ENCODE assay signal across 17 cellular contexts in the genomic region with DNA sequence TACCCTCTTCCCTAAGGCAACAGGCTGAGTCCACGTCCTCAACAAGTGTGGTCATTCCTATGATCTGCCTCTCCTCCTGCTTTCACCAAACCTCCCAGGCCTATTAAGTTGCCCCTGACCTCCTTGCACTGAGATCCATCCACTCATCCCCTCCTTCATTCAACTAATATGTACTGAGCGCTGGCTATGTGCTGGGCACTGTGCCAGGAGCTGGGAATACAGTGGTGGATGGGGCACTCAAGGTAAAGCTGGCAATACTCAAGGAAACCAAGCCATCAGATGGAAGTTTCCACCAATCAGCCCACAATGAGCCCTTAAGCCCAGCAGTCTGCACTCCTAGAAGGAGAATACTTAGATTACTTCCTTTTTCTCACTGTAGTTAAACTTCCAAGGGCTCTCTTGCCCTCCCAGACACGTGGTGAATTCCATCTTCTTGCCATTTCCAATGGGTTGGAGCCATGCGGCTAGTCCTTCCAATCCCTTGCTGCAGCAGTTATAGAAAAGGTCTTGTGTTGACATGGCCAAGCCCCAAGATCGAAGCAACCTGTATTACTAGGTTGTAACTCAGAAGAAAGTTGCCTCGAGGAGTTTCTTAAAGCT.
"Had no signal": no experiment of that assay in that cellular context is flagged by ENCODE, and none has a peak within 500 bp of the region (broad histone marks: within the 10 kb centered on the region; RNA-seq: fewer than 3 reads in every experiment).

No MANE protein-coding gene starts in this region.

- H3K36me3 ChIP-seq: cardiac muscle cell, prostate gland, suprapubic skin had no signal

- H3K4me3 ChIP-seq: cardiac muscle cell, prostate gland, skin epidermis, suprapubic skin had no signal

- H3K27me3 ChIP-seq: suprapubic skin had no signal

- DNase-seq: activated CD4-positive, alpha-beta memory T cell treated with anti-CD3 and anti-CD28 coated beads for 36 hours; activated CD4-positive, alpha-beta T cell treated with anti-CD3 and anti-CD28 coated beads for 36 hours; activated CD8-positive, alpha-beta memory T cell treated with anti-CD3 and anti-CD28 coated beads, Interleukin-2, amount 10 ng/mL, durations not matched to agents 7 days and 5 days; activated effector memory CD4-positive, alpha-beta T cell treated with anti-CD3 and anti-CD28 coated beads, Interleukin-2, amount 50 U/mL, for 16 hours; activated T-cell treated with anti-CD3 and anti-CD28 coated beads, Interleukin-2, amount 50 U/mL, for 24 hours; head of caudate nucleus; kidney glomerular epithelial cell; nephron progenitor cell; stimulated activated CD4-positive, alpha-beta T cell treated with anti-CD3 and anti-CD28 coated beads, Interleukin-4, amount 100 ng/mL, for 24 hours; stimulated activated naive CD8-positive, alpha-beta T cell treated with anti-CD3 and anti-CD28 coated beads, Interleukin-15, Interleukin-2, amounts not matched to agents 100 U/mL and 50 U/mL, for 24 hours; trophoblast cell had no signal

- H3K27ac Mint-ChIP-seq: activated CD4-positive, alpha-beta memory T cell treated with anti-CD3 and anti-CD28 coated beads for 36 hours; activated CD4-positive, alpha-beta T cell treated with anti-CD3 and anti-CD28 coated beads for 36 hours; activated CD8-positive, alpha-beta memory T cell treated with anti-CD3 and anti-CD28 coated beads, Interleukin-2, amount 10 ng/mL, durations not matched to agents 7 days and 5 days; activated naive CD4-positive, alpha-beta T cell treated with anti-CD3 and anti-CD28 coated beads, Interleukin-2, amount 50 U/mL, for 72 hours; activated T-cell treated with anti-CD3 and anti-CD28 coated beads, Interleukin-2, amount 50 U/mL, for 24 hours; nephron progenitor cell had no signal

- H3K27ac ChIP-seq: cardiac muscle cell, epithelial cell of prostate, suprapubic skin had no signal

- H3K9me3 Mint-ChIP-seq: activated T-cell treated with anti-CD3 and anti-CD28 coated beads, Interleukin-2, amount 50 U/mL, for 24 hours; nephron progenitor cell had no signal

- H3K36me3 Mint-ChIP-seq: activated CD4-positive, alpha-beta memory T cell treated with anti-CD3 and anti-CD28 coated beads for 36 hours; activated CD8-positive, alpha-beta memory T cell treated with anti-CD3 and anti-CD28 coated beads, Interleukin-2, amount 10 ng/mL, durations not matched to agents 7 days and 5 days had no signal

- H3K4me3 Mint-ChIP-seq: activated CD4-positive, alpha-beta memory T cell treated with anti-CD3 and anti-CD28 coated beads for 36 hours; activated CD4-positive, alpha-beta T cell treated with anti-CD3 and anti-CD28 coated beads for 36 hours; activated CD8-positive, alpha-beta memory T cell treated with anti-CD3 and anti-CD28 coated beads, Interleukin-2, amount 10 ng/mL, durations not matched to agents 7 days and 5 days; activated T-cell treated with anti-CD3 and anti-CD28 coated beads, Interleukin-2, amount 50 U/mL, for 24 hours; nephron progenitor cell had no signal

- H3K9me3 ChIP-seq: prostate gland, suprapubic skin had no signal

- H3K27me3 Mint-ChIP-seq: activated CD4-positive, alpha-beta T cell treated with anti-CD3 and anti-CD28 coated beads for 36 hours; activated T-cell treated with anti-CD3 and anti-CD28 coated beads, Interleukin-2, amount 50 U/mL, for 24 hours had no signal
